ENCODE assay signal across 11 cellular contexts in genomic region chr6:90251295-90251992, GRCh38. TPM values are rescaled to one million over a fixed set of nuclear protein-coding genes. Genes with fewer than 3 reads are reported as not detected.
A peak's percentile ranks its signal among the peaks of the same experiment; 100 is the strongest.
DNase-seq lines count a peak whose midpoint lies in the region; ATAC-seq and TF ChIP-seq lines count a peak whose summit lies in the region.
"Had no signal": no experiment of that assay in that cellular context is flagged by ENCODE, and none has a peak within 500 bp of the region (broad histone marks: within the 10 kb centered on the region; RNA-seq: fewer than 3 reads in every experiment).

No MANE protein-coding gene starts in this region.

- H3K4me1 Mint-ChIP-seq in activated naive CD8-positive, alpha-beta T cell treated with anti-CD3 and anti-CD28 coated beads, Interleukin-2, amount 10 ng/mL, durations not matched to agents 7 days and 5 days = peaks cover 70% of the 10 kb centered on the region

- TF ChIP-seq CTCF in upper lobe of left lung (IDR thresholded peaks at IDR 0.05) (no peak), left lung (IDR thresholded peaks at IDR 0.05) (no peak), suprapubic skin (IDR thresholded peaks at IDR 0.05) (no peak), BE2C (IDR thresholded peaks at IDR 0.05; ENCODE audit: low read depth, low read length) (no peak)

- H3K27ac ChIP-seq in upper lobe of left lung = no peak overlapping the region
- H3K27ac ChIP-seq in left lung = no peak overlapping the region
- H3K27ac ChIP-seq in suprapubic skin = no peak overlapping the region

- TF ChIP-seq EP300 in upper lobe of left lung (IDR thresholded peaks at IDR 0.05) (no peak), suprapubic skin (IDR thresholded peaks at IDR 0.05) (no peak)

- H3K4me1 ChIP-seq in upper lobe of left lung (no peaks in the 10 kb centered on the region), left lung (no peaks in the 10 kb centered on the region), suprapubic skin (no peaks in the 10 kb centered on the region), BE2C (no peaks in the 10 kb centered on the region)

- peaks cover 9% of the 10 kb centered on the region for H3K9me3 Mint-ChIP-seq in activated naive CD8-positive, alpha-beta T cell treated with anti-CD3 and anti-CD28 coated beads, Interleukin-2, amount 10 ng/mL, durations not matched to agents 7 days and 5 days

- TF ChIP-seq POLR2A in GM18505 (IDR thresholded peaks at IDR 0.05; ENCODE audit: borderline replicate concordance, extremely low read depth, insufficient read depth, insufficient read length) (no peak), upper lobe of left lung (IDR thresholded peaks at IDR 0.05) (no peak), suprapubic skin (IDR thresholded peaks at IDR 0.05) (no peak)

- intact Hi-C loops in left lung (cut with DNase I) = no loop called here

- POLR2A ChIA-PET in activated naive CD8-positive, alpha-beta T cell treated with anti-CD3 and anti-CD28 coated beads, Interleukin-2, amount 10 ng/mL, durations not matched to agents 7 days and 5 days (lab: Charles Lee) = interaction anchor here (0.7 to 3.3 kb wide), 6 partner anchors 11 to 33 kb away, joined by 3 to 12 read pairs (median 4); no protein-coding TSS in a partner anchor

- peak; percentile 84 for ATAC-seq in GM18505 (IDR thresholded peaks at IDR 0.05; ENCODE audit: unreplicated experiment)
- ATAC-seq in GM19467 (IDR thresholded peaks at IDR 0.05; ENCODE audit: unreplicated experiment) = peak; percentile 90
- peak; percentile 92 for ATAC-seq in HG03108 (IDR thresholded peaks at IDR 0.05; ENCODE audit: unreplicated experiment)
- ATAC-seq in activated naive CD8-positive, alpha-beta T cell treated with anti-CD3 and anti-CD28 coated beads, Interleukin-2, amount 10 ng/mL, durations not matched to agents 7 days and 5 days (ENCODE audit: low read depth) = peak; percentile 22
- no peak for ATAC-seq in upper lobe of left lung (ENCODE audit: low FRiP score in 2 of 2)
- no peak for ATAC-seq in left lung

- peaks cover 51% of the 10 kb centered on the region for H3K36me3 Mint-ChIP-seq in activated naive CD8-positive, alpha-beta T cell treated with anti-CD3 and anti-CD28 coated beads, Interleukin-2, amount 10 ng/mL, durations not matched to agents 7 days and 5 days

- H3K27me3 ChIP-seq in upper lobe of left lung (no peaks in the 10 kb centered on the region), left lung (no peaks in the 10 kb centered on the region), suprapubic skin (no peaks in the 10 kb centered on the region), BE2C (no peaks in the 10 kb centered on the region; the same call in 1 of the 2 replicates)

- H3K4me3 ChIP-seq in upper lobe of left lung (no peak overlapping the region), left lung (no peak overlapping the region), suprapubic skin (no peak overlapping the region), BE2C (ENCODE audit: low read depth, low read length) (no peak overlapping the region)

- WGBS in upper lobe of left lung, 2 donors = 82 to 86% methylated on average over 4 of the region's 4 CpGs
- WGBS in suprapubic skin = 69% methylated on average over 4 of the region's 4 CpGs

- H3K27me3 Mint-ChIP-seq in activated naive CD8-positive, alpha-beta T cell treated with anti-CD3 and anti-CD28 coated beads, Interleukin-2, amount 10 ng/mL, durations not matched to agents 7 days and 5 days = no peaks in the 10 kb centered on the region

- peak overlapping the region; percentile 25 for H3K4me3 Mint-ChIP-seq in activated naive CD8-positive, alpha-beta T cell treated with anti-CD3 and anti-CD28 coated beads, Interleukin-2, amount 10 ng/mL, durations not matched to agents 7 days and 5 days

- H3K27ac Mint-ChIP-seq in activated naive CD8-positive, alpha-beta T cell treated with anti-CD3 and anti-CD28 coated beads, Interleukin-2, amount 10 ng/mL, durations not matched to agents 7 days and 5 days = peak overlapping the region; percentile 84

- no peak for DNase-seq in activated naive CD8-positive, alpha-beta T cell treated with anti-CD3 and anti-CD28 coated beads, Interleukin-2, amount 10 ng/mL, durations not matched to agents 7 days and 5 days
- DNase-seq in upper lobe of left lung = no peak
- DNase-seq in left lung = no peak
- no peak for DNase-seq in suprapubic skin (ENCODE audit: low spot score in 2 of 2)
- DNase-seq in BE2C = no peak
- DNase-seq: mesendoderm; NCI-H2081 treated with DMSO at 0.1 percent for 48 hours; stimulated activated CD4-positive, alpha-beta T cell treated with anti-CD3 and anti-CD28 coated beads, Interleukin-4, amount 100 ng/mL, for 4 hours had no signal

- H3K9me3 ChIP-seq in upper lobe of left lung = no peaks in the 10 kb centered on the region
- H3K9me3 ChIP-seq in left lung = no peaks in the 10 kb centered on the region
- H3K9me3 ChIP-seq in suprapubic skin = no peaks in the 10 kb centered on the region
- no peaks in the 10 kb centered on the region for H3K9me3 ChIP-seq in BE2C

- H3K36me3 ChIP-seq in upper lobe of left lung = peaks cover 0 to 5% (median 0%) of the 10 kb centered on the region in 4 donors
- no peaks in the 10 kb centered on the region for H3K36me3 ChIP-seq in left lung
- H3K36me3 ChIP-seq in suprapubic skin = no peaks in the 10 kb centered on the region
- H3K36me3 ChIP-seq in BE2C = no peaks in the 10 kb centered on the region

RNA-seq across cellular contexts. Expression of gene BACH2, which starts 45.2 kb away (rescaled TPM):
- 10 to 100 TPM; 61.7 to 65.8 TPM for total RNA-seq in activated naive CD8-positive, alpha-beta T cell treated with anti-CD3 and anti-CD28 coated beads, Interleukin-2, amount 10 ng/mL, durations not matched to agents 7 days and 5 days
- 1 to 10 TPM; 3.1 to 6.8 (median 5.3) TPM for total RNA-seq in upper lobe of left lung
- 1 to 10 TPM; 3.8 to 5.6 TPM for total RNA-seq in left lung
- total RNA-seq in suprapubic skin = 10 to 100 TPM in 2 of 4 donors, 1 to 10 TPM in 2; 8.5 to 20.0 (median 13.3) TPM
- 0.14 TPM for polyA plus RNA-seq in BE2C (2012; ENCODE audit: insufficient read depth, insufficient read length, low read depth)

Comparison
In these comparisons a context has a peak if more than half of its experiments do, and no peak if none do; other contexts are left out.
1. ATAC-seq: peak in GM18505 (single experiment), GM19467 (single experiment), HG03108 (single experiment) and activated naive CD8-positive, alpha-beta T cell treated with anti-CD3 and anti-CD28 coated beads, Interleukin-2, amount 10 ng/mL, durations not matched to agents 7 days and 5 days (single experiment); none in upper lobe of left lung (0 of 2) and left lung (single experiment).